Comparison of ENCODE assay signal across 25 cellular contexts in genomic region chr18:50848038-50848437, GRCh38. TPM values are rescaled to one million over a fixed set of nuclear protein-coding genes. Genes with fewer than 3 reads are reported as not detected.
DNase-seq lines count a peak whose midpoint lies in the region; ATAC-seq, FAIRE-seq and TF ChIP-seq lines count a peak whose summit lies in the region.
"Had no signal": no experiment of that assay in that cellular context is flagged by ENCODE, and none has a peak within 500 bp of the region (broad histone marks: within the 10 kb centered on the region; RNA-seq: fewer than 3 reads in every experiment).

No MANE protein-coding gene starts in this region.

- DNase-seq in CD1c-positive myeloid dendritic cell (ENCODE audit: extremely low spot score) (peak; percentile 32), heart right ventricle (no peak), left lung (no peak), 8988T (no peak), urothelium cell line (ENCODE audit: low spot score) (no peak), NOMO-1 treated with DMSO at 0.1 percent for 48 hours (lab: John Stamatoyannopoulos, UW; ENCODE audit: unreplicated experiment) (no peak)
- no peak for DNase-seq in stimulated activated CD8-positive, alpha-beta memory T cell treated with anti-CD3 and anti-CD28 coated beads, Interleukin-4, amount 100 ng/mL, for 48 hours
- DNase-seq: C1 segment of cervical spinal cord; Calu3; CD8-positive, alpha-beta memory T cell; DMS79 treated with DMSO at 0.1 percent for 48 hours; GF-D8; Kasumi-1; NCI-H2029; NCI-H2227 treated with DMSO at 0.1 percent for 48 hours; NCI-H510A; NCI-H69; Peyer's patch; SJCRH30 had no signal

- H3K36me3 ChIP-seq in HEK293 (ENCODE audit: control insufficient read depth in 2 of 2, insufficient read depth in 1 of 2, low read length in 2 of 2) (no peaks in the 10 kb centered on the region), heart right ventricle (no peaks in the 10 kb centered on the region), left lung (no peaks in the 10 kb centered on the region)
- H3K36me3 ChIP-seq: Peyer's patch, SJCRH30 had no signal

- WGBS in heart right ventricle, 2 donors = 46 to 58% methylated on average over 8 of the region's 8 CpGs

- no peaks in the 10 kb centered on the region for H3K4me1 ChIP-seq in HEK293 (ENCODE audit: control insufficient read depth, insufficient read depth, low read length)
- H3K4me1 ChIP-seq in heart right ventricle = peaks cover 0 to 46% (median 20%) of the 10 kb centered on the region in 9 donors
- H3K4me1 ChIP-seq in left lung = peaks cover 0 to 6% of the 10 kb centered on the region in 2 donors
- H3K4me1 ChIP-seq: Peyer's patch, SJCRH30 had no signal

- H3K27ac ChIP-seq in HEK293 (ENCODE audit: extremely low read depth, low read depth, low read length) (no peak overlapping the region), heart right ventricle (peak overlapping the region in 4 of 10 donors; percentile 22 to 81 (median 46)), left lung (peak overlapping the region in 1 of 2 donors; percentile 13)
- H3K27ac ChIP-seq: Peyer's patch, SJCRH30 had no signal

- TF ChIP-seq CTCF in HEK293 (tag by site-specific recombination; IDR thresholded peaks at IDR 0.05) (no peak), heart right ventricle (IDR thresholded peaks at IDR 0.05) (no peak), left lung (IDR thresholded peaks at IDR 0.05) (no peak)

- no peak for FAIRE-seq in urothelium cell line (lab: Jason Lieb, UNC)
- FAIRE-seq: GM12891, HepG2, K562 had no signal

- H3K4me3 ChIP-seq in HEK293 (ENCODE audit: low read depth, low read length) = no peak overlapping the region
- H3K4me3 ChIP-seq in heart right ventricle = no peak overlapping the region
- H3K4me3 ChIP-seq in left lung = no peak overlapping the region
- H3K4me3 ChIP-seq: K562, Peyer's patch, SJCRH30 had no signal

- intact Hi-C loops in heart right ventricle (cut with DNase I) (no loop called here), left lung (cut with DNase I) (no loop called here)

- H3K9me3 ChIP-seq in HEK293 (ENCODE audit: control insufficient read depth, insufficient read depth, low read depth, low read length) (no peaks in the 10 kb centered on the region), heart right ventricle (no peaks in the 10 kb centered on the region), left lung (no peaks in the 10 kb centered on the region)
- H3K9me3 ChIP-seq: Peyer's patch, SJCRH30 had no signal

- H3K27me3 ChIP-seq in heart right ventricle = no peaks in the 10 kb centered on the region
- H3K27me3 ChIP-seq in left lung = no peaks in the 10 kb centered on the region
- H3K27me3 ChIP-seq: Peyer's patch, SJCRH30 had no signal

- peak in 6 of 8 donors; percentile 46 to 60 (median 53) for ATAC-seq in heart right ventricle
- peak; percentile 53 for ATAC-seq in left lung
- ATAC-seq: HCT116, HepG2, K562 had no signal

- POLR2A ChIA-PET in HEK293 (lab: Yijun Ruan, JAX) = interaction anchor here (0.7 kb wide), 2 partner anchors 8 to 210 kb away, joined by 4 to 8 read pairs; no protein-coding TSS in a partner anchor

- CTCF ChIA-PET in HEK293 (lab: Yijun Ruan, JAX) = interaction anchor here (1.1 to 1.9 kb wide), 2 partner anchors 28 to 536 kb away, joined by 3 to 9 read pairs; no protein-coding TSS in a partner anchor

TF ChIP-seq in HEK293, 187 proteins besides CTCF, POLR2A, EP300 and RAD21:
- TF ChIP-seq ELK4 (IDR thresholded peaks at IDR 0.05; ENCODE audit: borderline replicate concordance, low read depth, low read length) (no peak), GLIS1 (tag by site-specific recombination; IDR thresholded peaks at IDR 0.05) (no peak), ZNF18 (tag by site-specific recombination; IDR thresholded peaks at IDR 0.05) (peak; percentile 43; the same call in 1 of the 2 replicates)

RNA-seq across cellular contexts. Expression of gene MRO, which starts 28.2 kb away (rescaled TPM):
- total RNA-seq in heart right ventricle (1 to 10 TPM; 1.0 to 4.3 (median 2.3) TPM), left lung (under 1 TPM; 0.58 to 0.86 TPM)
- 1 to 10 TPM in 1 of 2 donors, under 1 TPM in 1; 0.22 to 1.0 TPM for polyA plus RNA-seq in heart right ventricle
- total RNA-seq: Calu3, HepG2, K562, M059J had no signal
- polyA plus RNA-seq: CD8-positive, alpha-beta memory T cell; HepG2 had no signal

RNA-seq across cellular contexts. Expression of gene ME2, which starts 30.9 kb away (rescaled TPM):
- 100 to 1,000 TPM in 1 of 10 donors, 10 to 100 TPM in 9; 62.1 to 104 (median 75.9) TPM for total RNA-seq in heart right ventricle
- 10 to 100 TPM; 21.7 to 38.4 TPM for polyA plus RNA-seq in heart right ventricle
- 10 to 100 TPM; 43.4 to 61.7 TPM for total RNA-seq in left lung
